In the genomic region with DNA sequence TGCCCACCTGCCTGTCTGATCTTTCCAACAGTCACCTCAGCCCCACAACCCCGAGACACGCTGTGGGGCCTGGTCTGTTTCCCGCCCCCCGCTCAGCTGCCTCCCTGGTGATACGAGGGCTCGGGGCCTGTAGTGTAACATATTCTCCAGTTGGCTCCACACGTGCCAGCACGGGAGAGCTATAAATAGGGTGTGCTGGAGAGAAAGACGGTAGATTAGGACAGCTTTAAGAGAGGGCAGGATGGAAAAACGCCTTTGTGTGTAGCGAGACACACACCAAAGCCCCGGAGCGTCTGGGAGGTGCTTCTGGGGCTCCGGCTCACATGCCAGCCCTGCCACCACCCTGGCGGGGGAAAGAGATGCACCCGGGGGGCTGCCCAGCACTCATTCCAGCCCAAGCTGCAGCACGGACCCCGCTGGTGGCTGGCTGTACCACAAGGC, we compare ENCODE assay signal across 10 cellular contexts. TPM values are rescaled to one million over a fixed set of nuclear protein-coding genes. Genes with fewer than 3 reads are reported as not detected.
A peak's percentile ranks its signal among the peaks of the same experiment; 100 is the strongest.
DNase-seq lines count a peak whose midpoint lies in the region; ATAC-seq and TF ChIP-seq lines count a peak whose summit lies in the region.
"Had no signal": no experiment of that assay in that cellular context is flagged by ENCODE, and none has a peak within 500 bp of the region (broad histone marks: within the 10 kb centered on the region; RNA-seq: fewer than 3 reads in every experiment).

No MANE protein-coding gene starts in this region.

- H3T11ph ChIP-seq in H9 (ENCODE audit: low read length): no peak overlapping the region

- H3K9ac ChIP-seq in H9 (ENCODE audit: extremely low read depth, insufficient read length, low read length): no peak overlapping the region
- H3K9ac ChIP-seq in skeletal muscle satellite cell (ENCODE audit: low read depth, low read length): peak overlapping the region; percentile 80

- no peaks in the 10 kb centered on the region; the same call in 1 of the 2 replicates for H3K27me3 Mint-ChIP-seq in H9 (ENCODE audit: low read depth)

- no peak overlapping the region for H3K27ac ChIP-seq in H9 (ENCODE audit: insufficient read length, low read depth, low read length)
- peak overlapping the region in 4 of 5 donors; percentile 70 to 96 (median 87) for H3K27ac ChIP-seq in adrenal gland
- H3K27ac ChIP-seq in right atrium auricular region: peak overlapping the region; percentile 85 to 93

- TF ChIP-seq POLR2A in adrenal gland (IDR thresholded peaks at IDR 0.05): no peak

- no peak for TF ChIP-seq CTCF in H9 (conservative IDR thresholded peaks at IDR 0.05)
- no peak for TF ChIP-seq CTCF in adrenal gland (IDR thresholded peaks at IDR 0.05)
- no peak for TF ChIP-seq CTCF in right atrium auricular region (IDR thresholded peaks at IDR 0.05)

- H3K56ac ChIP-seq in H9 (ENCODE audit: insufficient read length, low read depth, low read length): no peak overlapping the region

- no peak overlapping the region for H4K91ac ChIP-seq in H9 (ENCODE audit: insufficient read length, low read depth, low read length)

- H3K23me2 ChIP-seq in H9 (ENCODE audit: insufficient read length, low read depth, low read length, poor library complexity, severe bottlenecking): no peaks in the 10 kb centered on the region

- H3K27me3 ChIP-seq in H9 (ENCODE audit: insufficient read depth, low read length): no peaks in the 10 kb centered on the region
- no peaks in the 10 kb centered on the region for H3K27me3 ChIP-seq in adrenal gland
- H3K27me3 ChIP-seq in right atrium auricular region: no peaks in the 10 kb centered on the region
- H3K27me3 ChIP-seq in skeletal muscle satellite cell (ENCODE audit: control insufficient read depth, insufficient read depth, low read length): no peaks in the 10 kb centered on the region

- no peak overlapping the region; the same call in 1 of the 2 replicates for H3K4ac ChIP-seq in H9 (ENCODE audit: low read depth, low read length)

- H2BK15ac ChIP-seq in H9 (ENCODE audit: low read depth, low read length): no peak overlapping the region

- H3K4me3 ChIP-seq in adrenal gland (no peak overlapping the region), right atrium auricular region (no peak overlapping the region), skeletal muscle satellite cell (ENCODE audit: low read length) (no peak overlapping the region)

- H3K27ac Mint-ChIP-seq in H9: peak overlapping the region; percentile 37 to 96 (median 86); a peak in 4 of 7 replicates
- H3K27ac Mint-ChIP-seq: T-helper 1 cell treated with Interleukin-12 subunit alpha and Interleukin-12 subunit beta and Interleukin-4 antibody, amounts not matched to agents 30 μg/mL and 1 μg/mL, for 36 hours had no signal

- no peak overlapping the region for H2BK20ac ChIP-seq in H9 (ENCODE audit: low read depth, low read length, poor library complexity, severe bottlenecking)

- no peaks in the 10 kb centered on the region for H3K9me3 ChIP-seq in H9 (ENCODE audit: control insufficient read depth, low read depth, low read length)
- H3K9me3 ChIP-seq in adrenal gland (replicated peaks in 1 of 3): no peaks in the 10 kb centered on the region
- H3K9me3 ChIP-seq in right atrium auricular region: no peaks in the 10 kb centered on the region
- no peaks in the 10 kb centered on the region for H3K9me3 ChIP-seq in skeletal muscle satellite cell (replicated peaks; ENCODE audit: low read length)

- H2AK5ac ChIP-seq in H9 (ENCODE audit: insufficient read length, low read length): no peak overlapping the region

- H3K4me1 ChIP-seq in H9 (ENCODE audit: insufficient read depth, low read length): peaks cover 2% of the 10 kb centered on the region; the same call in 1 of the 2 replicates
- peaks cover 35 to 66% of the 10 kb centered on the region in 2 donors for H3K4me1 ChIP-seq in adrenal gland (replicated peaks in 1 of 2)
- H3K4me1 ChIP-seq in right atrium auricular region: peaks cover 0 to 100% of the 10 kb centered on the region in 2 donors
- H3K4me1 ChIP-seq in skeletal muscle satellite cell (ENCODE audit: control insufficient read depth, insufficient read depth, low read length): peaks cover 97% of the 10 kb centered on the region

- no peak overlapping the region for H4K5ac ChIP-seq in H9 (ENCODE audit: insufficient read length, low read depth, low read length)

- H3K14ac ChIP-seq in H9 (ENCODE audit: insufficient read depth, low read length): no peak overlapping the region

- H3K4me3 Mint-ChIP-seq in H9: no peak overlapping the region
- H3K4me3 Mint-ChIP-seq: T-helper 1 cell treated with Interleukin-12 subunit alpha and Interleukin-12 subunit beta and Interleukin-4 antibody, amounts not matched to agents 30 μg/mL and 1 μg/mL, for 36 hours had no signal

- no peak overlapping the region for H2BK5ac ChIP-seq in H9 (ENCODE audit: insufficient read length, low read length)

- no peak overlapping the region for H4K8ac ChIP-seq in H9 (replicated peaks; ENCODE audit: insufficient read length, low read depth, low read length)

- H3K4me2 ChIP-seq in H9 (ENCODE audit: insufficient read depth, insufficient read length, low read length) (no peak overlapping the region), skeletal muscle satellite cell (ENCODE audit: low read length) (peak overlapping the region; percentile 56)

- no peak overlapping the region for H3K18ac ChIP-seq in H9 (ENCODE audit: insufficient read length, low read depth, low read length)

- H4K20me1 ChIP-seq in H9 (ENCODE audit: control insufficient read depth, insufficient read depth, insufficient read length): no peaks in the 10 kb centered on the region

- H3K36me3 Mint-ChIP-seq in H9 (ENCODE audit: insufficient read depth in 1 of 3, low read depth in 3 of 3): peaks cover 4 to 8% (median 7%) of the 10 kb centered on the region in 3 experiments; a peak in 5 of 7 replicates

- H2BK12ac ChIP-seq in H9 (ENCODE audit: insufficient read length, low read depth, low read length): no peak overlapping the region

- no peak overlapping the region for H2BK120ac ChIP-seq in H9 (ENCODE audit: low read depth, low read length, poor library complexity, severe bottlenecking)

- no peaks in the 10 kb centered on the region for H3K79me1 ChIP-seq in H9 (ENCODE audit: insufficient read depth, low read depth, low read length, poor library complexity, severe bottlenecking)

- no peaks in the 10 kb centered on the region for H3K79me2 ChIP-seq in H9 (ENCODE audit: insufficient read depth, low read length)

- no peaks in the 10 kb centered on the region for H3K9me3 Mint-ChIP-seq in H9
- H3K9me3 Mint-ChIP-seq: T-helper 1 cell treated with Interleukin-12 subunit alpha and Interleukin-12 subunit beta and Interleukin-4 antibody, amounts not matched to agents 30 μg/mL and 1 μg/mL, for 36 hours had no signal

- H3K36me3 ChIP-seq in adrenal gland (replicated peaks in 1 of 2) (peaks cover 0 to 2% of the 10 kb centered on the region in 2 donors), right atrium auricular region (no peaks in the 10 kb centered on the region), skeletal muscle satellite cell (ENCODE audit: insufficient read depth, low read length) (no peaks in the 10 kb centered on the region)

- no CpG with 5 or more reads among the region's 18 CpGs for WGBS in H9 (ENCODE audit: extremely low coverage, insufficient read length, low lambda C conversion rate)
- WGBS in adrenal gland, 4 donors: 78 to 91% (median 82%) methylated on average over 15 to 18 of the region's 18 CpGs

- no peak overlapping the region for H3K23ac ChIP-seq in H9 (ENCODE audit: insufficient read length, low read depth, low read length)

- DNase-seq in H9: no peak
- DNase-seq in adrenal gland: no peak
- no peak for DNase-seq in right atrium auricular region (ENCODE audit: low spot score)
- DNase-seq in SIG-M5 treated with dmso at 0.1 percent for 504 hours (lab: John Stamatoyannopoulos, UW; ENCODE audit: unreplicated experiment): no peak
- DNase-seq in putamen (ENCODE audit: low spot score): no peak
- DNase-seq in SKM-1 treated with dmso at 0.1 percent for 144 hours (lab: John Stamatoyannopoulos, UW; ENCODE audit: unreplicated experiment): no peak
- DNase-seq: Calu3 had no signal

- intact Hi-C loops in adrenal gland (cut with DNase I): no loop called here

- no peak overlapping the region for H2AFZ ChIP-seq in H9 (ENCODE audit: low read length)

- H3K4me1 Mint-ChIP-seq in H9: peaks cover 29 to 35% of the 10 kb centered on the region in 2 experiments

- no peak for ATAC-seq in HG03097 (IDR thresholded peaks at IDR 0.05; ENCODE audit: low FRiP score, unreplicated experiment)

RNA-seq across cellular contexts. Expression of a gene that starts 7.4 kb away (rescaled TPM):
- total RNA-seq in H9 (2021) (41.0 and 42.5 TPM in 2 replicates), adrenal gland (100 to 1,000 TPM in 1 of 8 donors, 10 to 100 TPM in 7; 60.1 to 127 (median 76.2) TPM), right atrium auricular region (10 to 100 TPM; 35.3 to 44.7 TPM)
- polyA plus RNA-seq in adrenal gland: 100 to 1,000 TPM in 1 of 3 donors, 10 to 100 TPM in 2; 32.4 to 145 (median 39.2) TPM
- 17.0 and 25.6 TPM in 2 replicates for total RNA-seq in skeletal muscle satellite cell (2012; rRNA removed)

RNA-seq across cellular contexts. Expression of a gene that starts 46.9 kb away (rescaled TPM):
- total RNA-seq in H9 (2021): 4.2 and 4.4 TPM in 2 replicates
- 10 to 100 TPM; 16.8 to 62.9 (median 40.3) TPM for total RNA-seq in adrenal gland
- 10 to 100 TPM in 2 of 3 donors, 1 to 10 TPM in 1; 3.2 to 36.5 (median 35.0) TPM for polyA plus RNA-seq in adrenal gland
- total RNA-seq in right atrium auricular region: 1 to 10 TPM in 1 of 2 donors, under 1 TPM in 1; 0.39 to 2.2 TPM
- total RNA-seq in skeletal muscle satellite cell (2012; rRNA removed): 0.51 and 1.5 TPM in 2 replicates
